In genomic region chr1:37031419-37031818, GRCh38 we compare ENCODE assay signal across 26 cellular contexts. TPM values are rescaled to one million over a fixed set of nuclear protein-coding genes. Genes with fewer than 3 reads are reported as not detected.
"Had no signal": no experiment of that assay in that cellular context is flagged by ENCODE, and none has a peak within 500 bp of the region (broad histone marks: within the 10 kb centered on the region; RNA-seq: fewer than 3 reads in every experiment).

No MANE protein-coding gene starts in this region.

- H3K27ac ChIP-seq: epithelial cell of prostate, esophagus muscularis mucosa, gastrocnemius medialis, left ventricle myocardium inferior, lower lobe of right lung, parathyroid adenoma, psoas muscle, spleen, tibial artery, upper lobe of left lung, uterus had no signal

- ATAC-seq: effector memory CD8-positive, alpha-beta T cell; gastrocnemius medialis; left cardiac atrium; lower lobe of right lung; natural killer cell treated with Interleukin-12 subunit alpha and Interleukin-12 subunit beta and Interleukin-15 and Interleukin-18, amount 100 ng/mL, for 72 hours; psoas muscle; sciatic nerve; stimulated activated memory B cell treated with anti-CD40 and anti-IgM and Interleukin-4, amounts not matched to agents 10 μg/mL and 1 μg/mL and 100 μg/mL, for 72 hours had no signal

- H3K79me2 ChIP-seq: parathyroid adenoma had no signal

- H3K36me3 Mint-ChIP-seq: memory B cell; mesothelial cell of epicardium; natural killer cell treated with Interleukin-12 subunit alpha and Interleukin-12 subunit beta and Interleukin-15 and Interleukin-18, amount 100 ng/mL, for 72 hours; stimulated activated memory B cell treated with anti-CD40 and anti-IgM and Interleukin-4, amounts not matched to agents 10 μg/mL and 1 μg/mL and 100 μg/mL, for 72 hours had no signal

- H3K9me3 Mint-ChIP-seq: effector memory CD8-positive, alpha-beta T cell; memory B cell; mesothelial cell of epicardium; natural killer cell treated with Interleukin-12 subunit alpha and Interleukin-12 subunit beta and Interleukin-15 and Interleukin-18, amount 100 ng/mL, for 72 hours; stimulated activated memory B cell treated with anti-CD40 and anti-IgM and Interleukin-4, amounts not matched to agents 10 μg/mL and 1 μg/mL and 100 μg/mL, for 72 hours; stimulated activated naive CD8-positive, alpha-beta T cell treated with anti-CD3 and anti-CD28 coated beads, Interleukin-15, Interleukin-2, amounts not matched to agents 100 ng/mL and 50 ng/mL, for 24 hours had no signal

- H3K36me3 ChIP-seq: esophagus muscularis mucosa, gastrocnemius medialis, left ventricle myocardium inferior, lower lobe of right lung, spleen, tibial artery, upper lobe of left lung, uterus had no signal

- H3K27ac Mint-ChIP-seq: effector memory CD8-positive, alpha-beta T cell; memory B cell; mesothelial cell of epicardium; natural killer cell treated with Interleukin-12 subunit alpha and Interleukin-12 subunit beta and Interleukin-15 and Interleukin-18, amount 100 ng/mL, for 72 hours; stimulated activated memory B cell treated with anti-CD40 and anti-IgM and Interleukin-4, amounts not matched to agents 10 μg/mL and 1 μg/mL and 100 μg/mL, for 72 hours; stimulated activated naive CD8-positive, alpha-beta T cell treated with anti-CD3 and anti-CD28 coated beads, Interleukin-15, Interleukin-2, amounts not matched to agents 100 ng/mL and 50 ng/mL, for 24 hours had no signal

- H3K9ac ChIP-seq: parathyroid adenoma had no signal

- H3K4me3 ChIP-seq: gastrocnemius medialis, left ventricle myocardium inferior, lower lobe of right lung, psoas muscle, spleen, tibial artery, upper lobe of left lung, uterus had no signal

- H3K4me1 ChIP-seq: parathyroid adenoma, psoas muscle had no signal

- DNase-seq: effector memory CD8-positive, alpha-beta T cell; gastrocnemius medialis; kidney; left cardiac atrium; left ventricle myocardium inferior; lower lobe of right lung; nucleus accumbens; psoas muscle; spleen; stimulated activated CD4-positive, alpha-beta T cell treated with anti-CD3 and anti-CD28 coated beads, Interleukin-15, amount 100 ng/mL, for 24 hours; stimulated activated CD4-positive, alpha-beta T cell treated with anti-CD3 and anti-CD28 coated beads, Interleukin-1b, Interleukin-23, amount 100 ng/mL, for 48 hours; stimulated activated CD4-positive, alpha-beta T cell treated with anti-CD3 and anti-CD28 coated beads, Interleukin-4, amount 100 ng/mL, for 24 hours; tibial artery; upper lobe of left lung; uterus had no signal

- H3K4me3 Mint-ChIP-seq: effector memory CD8-positive, alpha-beta T cell; memory B cell; mesothelial cell of epicardium; natural killer cell treated with Interleukin-12 subunit alpha and Interleukin-12 subunit beta and Interleukin-15 and Interleukin-18, amount 100 ng/mL, for 72 hours; stimulated activated memory B cell treated with anti-CD40 and anti-IgM and Interleukin-4, amounts not matched to agents 10 μg/mL and 1 μg/mL and 100 μg/mL, for 72 hours; stimulated activated naive CD8-positive, alpha-beta T cell treated with anti-CD3 and anti-CD28 coated beads, Interleukin-15, Interleukin-2, amounts not matched to agents 100 ng/mL and 50 ng/mL, for 24 hours had no signal

- H2AFZ ChIP-seq: parathyroid adenoma had no signal

- H3K9me3 ChIP-seq: esophagus muscularis mucosa, gastrocnemius medialis, left ventricle myocardium inferior, lower lobe of right lung, psoas muscle, spleen, tibial artery, upper lobe of left lung, uterus had no signal

RNA-seq across cellular contexts. Expression of gene GRIK3, which starts 2.9 kb away (rescaled TPM):
- total RNA-seq: fibroblast of villous mesenchyme; mesothelial cell of epicardium; myocyte; natural killer cell treated with Interleukin-12 subunit alpha and Interleukin-12 subunit beta and Interleukin-15 and Interleukin-18, amount 100 ng/mL, for 72 hours had no signal
